ENCODE assay signal across 12 cellular contexts in genomic region chr13:112724788-112725345, GRCh38. TPM values are rescaled to one million over a fixed set of nuclear protein-coding genes. Genes with fewer than 3 reads are reported as not detected.
DNase-seq lines count a peak whose midpoint lies in the region; ATAC-seq and TF ChIP-seq lines count a peak whose summit lies in the region.
"Had no signal": no experiment of that assay in that cellular context is flagged by ENCODE, and none has a peak within 500 bp of the region (broad histone marks: within the 10 kb centered on the region; RNA-seq: fewer than 3 reads in every experiment).

No MANE protein-coding gene starts in this region.

- no peak overlapping the region for H3K4me3 ChIP-seq in CD4-positive, CD25-positive, alpha-beta regulatory T cell (ENCODE audit: low read depth, low read length)
- peak overlapping the region; percentile 24 to 49 for H3K4me3 ChIP-seq in HCT116 (replicated peaks in 1 of 2; ENCODE audit: low read depth in 1 of 2, low read length in 2 of 2)
- no peak overlapping the region for H3K4me3 ChIP-seq in neuronal stem cell (ENCODE audit: low read length in 2 of 2)

- no peak overlapping the region for H2BK15ac ChIP-seq in neuronal stem cell (ENCODE audit: low read length)

- WGBS in neuronal stem cell (ENCODE audit: extremely low coverage in 2 of 2, insufficient read length in 2 of 2, insufficient replicate concordance in 1 of 2), 2 donors: no CpG with 5 or more reads among the region's 12 CpGs

- intact Hi-C loops in HCT116 (cut with micrococcal nuclease): no loop called here

- peak overlapping the region; percentile 77 for H2BK5ac ChIP-seq in neuronal stem cell (ENCODE audit: low read length)

- CTCF ChIA-PET in HCT116 (lab: Charles Lee): no interaction called here

- peaks cover 10 to 42% (median 22%) of the 10 kb centered on the region in 4 donors for H3K4me1 Mint-ChIP-seq in CD4-positive, CD25-positive, alpha-beta regulatory T cell
- peaks cover 52% of the 10 kb centered on the region for H3K4me1 Mint-ChIP-seq in central memory CD8-positive, alpha-beta T cell

- no peak overlapping the region for H2BK120ac ChIP-seq in neuronal stem cell (ENCODE audit: low read depth, low read length)

- no peaks in the 10 kb centered on the region for H3K27me3 ChIP-seq in CD4-positive, CD25-positive, alpha-beta regulatory T cell (ENCODE audit: control insufficient read depth, insufficient read depth, low read length)
- H3K27me3 ChIP-seq in HCT116 (ENCODE audit: insufficient read depth, low read length): no peaks in the 10 kb centered on the region
- no peaks in the 10 kb centered on the region for H3K27me3 ChIP-seq in neuronal stem cell (ENCODE audit: control insufficient read depth in 3 of 3, insufficient read depth in 3 of 3, low read depth in 1 of 3, low read length in 3 of 3)

- POLR2A ChIA-PET in HCT116 (lab: Charles Lee): no interaction called here

- H2AFZ ChIP-seq in HCT116 (ENCODE audit: low read depth, low read length, poor library complexity, severe bottlenecking) (no peak overlapping the region), neuronal stem cell (ENCODE audit: low read length) (no peak overlapping the region)

- RAD21 ChIA-PET in HCT116 (lab: Charles Lee; ENCODE audit: low non-redundant PET in 1 of 2, low total read pairs in 2 of 2, uncharacterized antibody in 2 of 2, unreplicated experiment in 2 of 2): no interaction called here

- no peak overlapping the region for H3K27ac ChIP-seq in CD4-positive, CD25-positive, alpha-beta regulatory T cell (ENCODE audit: insufficient read depth, low read length, poor library complexity, severe bottlenecking)
- H3K27ac ChIP-seq in HCT116 (ENCODE audit: low read depth, low read length) (peak overlapping the region; percentile 78), neuronal stem cell (replicated peaks; ENCODE audit: low read length) (no peak overlapping the region)

- H3K27me3 Mint-ChIP-seq in CD4-positive, CD25-positive, alpha-beta regulatory T cell: no peaks in the 10 kb centered on the region
- no peaks in the 10 kb centered on the region for H3K27me3 Mint-ChIP-seq in central memory CD8-positive, alpha-beta T cell
- H3K27me3 Mint-ChIP-seq: B cell, memory B cell had no signal

- H3K4me2 ChIP-seq in HCT116 (ENCODE audit: low read length): peak overlapping the region; percentile 73
- H3K4me2 ChIP-seq in neuronal stem cell (ENCODE audit: insufficient read depth, low read length, poor library complexity, severe bottlenecking): no peak overlapping the region

- H3K27ac Mint-ChIP-seq in CD4-positive, CD25-positive, alpha-beta regulatory T cell: peak overlapping the region in 2 of 3 donors; percentile 49 to 51
- peak overlapping the region; percentile 50 for H3K27ac Mint-ChIP-seq in central memory CD8-positive, alpha-beta T cell (ENCODE audit: low read depth)
- H3K27ac Mint-ChIP-seq: B cell, memory B cell had no signal

- BruUV-seq in HCT116 (replicated peaks; lab: Mats Ljungman, UMichigan): no TSS peak

- TF ChIP-seq POLR2A in HCT116 (IDR thresholded peaks at IDR 0.05; ENCODE audit: borderline replicate concordance, extremely low read depth, insufficient read depth, insufficient read length): no peak

- H4K91ac ChIP-seq in neuronal stem cell (ENCODE audit: low read depth, low read length, poor library complexity): no peak overlapping the region

- no peak for ATAC-seq in CD4-positive, CD25-positive, alpha-beta regulatory T cell (ENCODE audit: low read depth in 2 of 2)
- ATAC-seq in HCT116: peak; percentile 46
- ATAC-seq in central memory CD8-positive, alpha-beta T cell (replicated peaks; ENCODE audit: extremely low read depth, poor library complexity, severe bottlenecking): no peak

- H3K14ac ChIP-seq in neuronal stem cell (ENCODE audit: low read length): no peak overlapping the region

- H3K36me3 Mint-ChIP-seq in CD4-positive, CD25-positive, alpha-beta regulatory T cell: peaks cover 3% of the 10 kb centered on the region
- peaks cover 2% of the 10 kb centered on the region for H3K36me3 Mint-ChIP-seq in central memory CD8-positive, alpha-beta T cell (ENCODE audit: insufficient read depth)

- H3K36me3 ChIP-seq in CD4-positive, CD25-positive, alpha-beta regulatory T cell (ENCODE audit: control insufficient read depth, insufficient read depth, low read length): no peaks in the 10 kb centered on the region
- H3K36me3 ChIP-seq in HCT116 (ENCODE audit: control insufficient read depth in 1 of 2, insufficient read depth in 2 of 2, low read length in 2 of 2) (no peaks in the 10 kb centered on the region), neuronal stem cell (replicated peaks in 1 of 2; ENCODE audit: control insufficient read depth in 2 of 2, insufficient read depth in 2 of 2, low read length in 2 of 2) (no peaks in the 10 kb centered on the region)

- no peaks in the 10 kb centered on the region for H3K9me2 ChIP-seq in HCT116 (ENCODE audit: insufficient read depth)

- peak overlapping the region in 1 of 4 donors; percentile 26 for H3K4me3 Mint-ChIP-seq in CD4-positive, CD25-positive, alpha-beta regulatory T cell
- no peak overlapping the region for H3K4me3 Mint-ChIP-seq in central memory CD8-positive, alpha-beta T cell
- H3K4me3 Mint-ChIP-seq: B cell, memory B cell had no signal

- H3K4ac ChIP-seq in neuronal stem cell (ENCODE audit: low read length): no peak overlapping the region

- H3K9ac ChIP-seq in HCT116 (ENCODE audit: low read length): peak overlapping the region; percentile 43
- H3K9ac ChIP-seq in neuronal stem cell (ENCODE audit: low read depth, low read length, poor library complexity): no peak overlapping the region

- peak overlapping the region; percentile 17 for H2BK12ac ChIP-seq in neuronal stem cell (ENCODE audit: low read length)

- H4K8ac ChIP-seq in neuronal stem cell (ENCODE audit: low read depth, low read length): no peak overlapping the region

- no peak for TF ChIP-seq CTCF in HCT116 (IDR thresholded peaks at IDR 0.05 in 2 of 3, conservative IDR thresholded peaks at IDR 0.05 in 1 of 3; ENCODE audit: borderline replicate concordance in 1 of 3, insufficient read depth in 1 of 3, low read depth in 2 of 3, low read length in 2 of 3)

- H3K79me1 ChIP-seq in neuronal stem cell (ENCODE audit: low read depth, low read length): peaks cover 31% of the 10 kb centered on the region

- peaks cover 61% of the 10 kb centered on the region for H3K79me2 ChIP-seq in HCT116 (ENCODE audit: insufficient read depth, low read length)

- no peak for DNase-seq in CD4-positive, CD25-positive, alpha-beta regulatory T cell
- no peak for DNase-seq in HCT116 (ENCODE audit: low read depth, low spot score)
- no peak for DNase-seq in central memory CD8-positive, alpha-beta T cell (ENCODE audit: low spot score in 2 of 2)
- no peak for DNase-seq in neuronal stem cell (ENCODE audit: low spot score)
- DNase-seq in NCI-H128 (lab: John Stamatoyannopoulos, UW; ENCODE audit: unreplicated experiment): no peak
- no peak for DNase-seq in midbrain (lab: John Stamatoyannopoulos, UW)
- DNase-seq in activated CD8-positive, alpha-beta memory T cell treated with anti-CD3 and anti-CD28 coated beads, Interleukin-2, amount 50 U/mL, for 48 hours: no peak
- DNase-seq in occipital lobe (lab: John Stamatoyannopoulos, UW): no peak
- DNase-seq: aorta; stimulated activated CD4-positive, alpha-beta T cell treated with anti-CD3 and anti-CD28 coated beads, Interleukin-1b, Interleukin-23, amount 100 ng/mL, for 48 hours had no signal

- peaks cover 11% of the 10 kb centered on the region for H3K4me1 ChIP-seq in CD4-positive, CD25-positive, alpha-beta regulatory T cell (ENCODE audit: control insufficient read depth, insufficient read depth, low read length, poor library complexity, severe bottlenecking)
- peaks cover 60 to 69% of the 10 kb centered on the region in 2 experiments for H3K4me1 ChIP-seq in HCT116 (ENCODE audit: control insufficient read depth in 1 of 2, insufficient read depth in 2 of 2, low read length in 2 of 2)
- peaks cover 13 to 22% of the 10 kb centered on the region in 2 donors for H3K4me1 ChIP-seq in neuronal stem cell (ENCODE audit: control insufficient read depth in 2 of 2, insufficient read depth in 1 of 2, low read depth in 1 of 2, low read length in 2 of 2)

- H3K18ac ChIP-seq in neuronal stem cell (ENCODE audit: low read length): peak overlapping the region; percentile 15

- H3K23ac ChIP-seq in neuronal stem cell (ENCODE audit: low read depth, low read length, poor library complexity): peak overlapping the region; percentile 6

- TF ChIP-seq RAD21 in HCT116 (IDR thresholded peaks at IDR 0.05; ENCODE audit: low read depth): no peak

- H2AK5ac ChIP-seq in neuronal stem cell (ENCODE audit: low read depth, low read length): peak overlapping the region; percentile 9

- no peaks in the 10 kb centered on the region for H4K20me1 ChIP-seq in HCT116 (ENCODE audit: insufficient read depth)

- H3K9me3 Mint-ChIP-seq in CD4-positive, CD25-positive, alpha-beta regulatory T cell: no peaks in the 10 kb centered on the region
- no peaks in the 10 kb centered on the region for H3K9me3 Mint-ChIP-seq in central memory CD8-positive, alpha-beta T cell
- H3K9me3 Mint-ChIP-seq: memory B cell had no signal

- no peaks in the 10 kb centered on the region for H3K9me3 ChIP-seq in CD4-positive, CD25-positive, alpha-beta regulatory T cell (ENCODE audit: control insufficient read depth in 2 of 2, low read length in 2 of 2)
- no peaks in the 10 kb centered on the region for H3K9me3 ChIP-seq in HCT116 (ENCODE audit: control insufficient read depth in 1 of 2, insufficient read depth in 1 of 2, low read depth in 1 of 2, low read length in 2 of 2)
- peaks cover 0 to 2% of the 10 kb centered on the region in 2 donors for H3K9me3 ChIP-seq in neuronal stem cell (replicated peaks in 1 of 2; ENCODE audit: control insufficient read depth in 2 of 2, insufficient read depth in 1 of 2, low read depth in 1 of 2, low read length in 2 of 2)

TF ChIP-seq in HCT116, 20 proteins besides CTCF, POLR2A, EP300 and RAD21:
- TF ChIP-seq CBX3 (IDR thresholded peaks at IDR 0.05; ENCODE audit: low read depth) (no peak), ATF3 (IDR thresholded peaks at IDR 0.05) (no peak), MAX (IDR thresholded peaks at IDR 0.05) (no peak), YY1 (IDR thresholded peaks at IDR 0.05; ENCODE audit: extremely low read depth, insufficient replicate concordance, low read depth, low read length) (peak; percentile 40), ELF1 (IDR thresholded peaks at IDR 0.05; ENCODE audit: borderline replicate concordance, low read depth) (no peak)
TF ChIP-seq in HCT116: peak in this region for 1.

RNA-seq across cellular contexts. Expression of gene ATP11A, which starts 35.0 kb away (rescaled TPM):
- 75.7 TPM for total RNA-seq in CD4-positive, CD25-positive, alpha-beta regulatory T cell
- 1 to 10 TPM; 3.8 to 6.6 (median 4.9) TPM for polyA plus RNA-seq in CD4-positive, CD25-positive, alpha-beta regulatory T cell
- total RNA-seq in HCT116 (2021; ENCODE audit: unreplicated experiment): 80.4 TPM
- 31.7 and 37.4 TPM in 2 replicates for polyA plus RNA-seq in HCT116 (2012)
- 22.9 TPM for polyA plus RNA-seq in neuronal stem cell (2013, experiment 1 of 2)
- polyA plus RNA-seq in neuronal stem cell (2013, experiment 2 of 2): 23.4 TPM
- total RNA-seq in occipital lobe: 6.7 TPM

Comparison
In these comparisons a context has a peak if more than half of its experiments do, and no peak if none do; other contexts are left out.
1. H3K4me3 ChIP-seq: peak in HCT116 (2 of 2); none in CD4-positive, CD25-positive, alpha-beta regulatory T cell (single experiment) and neuronal stem cell (0 of 2).